1 cellular context compared by ENCODE assay signal in genomic region chr12:69272511-69272910, GRCh38.
TF ChIP-seq lines count a peak whose summit lies in the region.

No MANE protein-coding gene starts in this region.

TF ChIP-seq in GM23338, 12 proteins besides CTCF, POLR2A, EP300 and RAD21 (continued from another document):
- no peak for TF ChIP-seq REST (IDR thresholded peaks at IDR 0.05; ENCODE audit: unreplicated experiment)
- no peak for TF ChIP-seq CREB1 (CRISPR knock-in tag; IDR thresholded peaks at IDR 0.05; ENCODE audit: low read depth)
- no peak for TF ChIP-seq STAT1 (IDR thresholded peaks at IDR 0.05; ENCODE audit: unreplicated experiment)
- TF ChIP-seq NANOG (IDR thresholded peaks at IDR 0.05; ENCODE audit: borderline replicate concordance), result no peak
- no peak for TF ChIP-seq JUNB (IDR thresholded peaks at IDR 0.05; ENCODE audit: unreplicated experiment)
- TF ChIP-seq POLR2AphosphoS5 (IDR thresholded peaks at IDR 0.05; ENCODE audit: low read depth), result no peak
